ENCODE assay signal across 8 cellular contexts in the genomic region with DNA sequence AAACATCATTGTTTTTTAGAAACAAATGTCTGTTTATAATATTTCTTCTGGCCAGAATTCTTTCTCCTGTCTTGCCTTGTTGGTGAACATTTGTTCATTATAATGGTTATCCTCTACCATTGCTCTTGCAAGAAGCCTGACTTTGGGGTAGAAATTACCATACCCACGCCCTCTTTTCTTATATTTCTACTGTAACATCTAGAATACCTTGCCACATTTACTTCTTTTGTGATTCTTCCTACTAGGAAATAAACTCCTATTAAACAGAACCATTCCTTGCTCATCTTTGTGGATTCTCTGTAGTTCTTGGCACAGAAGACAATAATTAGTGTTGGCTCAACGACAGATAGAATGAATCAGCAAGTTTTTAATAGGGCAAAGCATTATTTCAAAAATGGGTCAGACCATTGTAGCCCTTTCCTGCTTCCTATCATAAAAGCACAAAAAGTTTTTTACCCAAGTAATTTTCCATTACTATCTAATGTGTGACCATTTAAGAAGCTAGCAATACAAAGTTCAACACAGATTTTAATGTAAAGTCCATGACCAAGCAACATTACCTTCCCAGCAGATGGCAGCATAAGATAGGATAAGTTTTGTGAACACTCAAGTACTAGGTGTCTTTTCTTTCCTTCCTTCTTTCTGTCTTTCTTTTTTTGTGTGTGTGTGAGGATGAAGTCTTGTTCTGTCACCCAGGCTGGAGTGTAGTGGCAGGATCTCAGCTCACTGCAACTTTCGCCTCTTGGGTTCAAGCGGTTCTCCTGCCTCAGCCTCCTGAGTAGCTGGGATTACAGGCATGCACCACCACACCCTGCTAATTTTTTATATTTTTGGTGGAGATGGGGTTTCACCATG.
A peak's percentile ranks its signal among the peaks of the same experiment; 100 is the strongest.
DNase-seq lines count a peak whose midpoint lies in the region; ATAC-seq and TF ChIP-seq lines count a peak whose summit lies in the region.

No MANE protein-coding gene starts in this region.

- H3K4me3 ChIP-seq in ACC112 (ENCODE audit: low read depth, low read length) (no peak overlapping the region), spleen (no peak overlapping the region)

- peaks cover 26% of the 10 kb centered on the region for H3K4me1 ChIP-seq in ACC112 (ENCODE audit: control insufficient read depth, insufficient read depth, low read length, unreplicated experiment)
- H3K4me1 ChIP-seq in spleen: peaks cover 0 to 18% (median 2%) of the 10 kb centered on the region in 6 donors

- no peaks in the 10 kb centered on the region for H3K27me3 ChIP-seq in ACC112 (ENCODE audit: insufficient read depth, low read length)
- no peaks in the 10 kb centered on the region for H3K27me3 ChIP-seq in spleen (replicated peaks in 1 of 7)

- H3K36me3 ChIP-seq in ACC112 (ENCODE audit: insufficient read depth, low read length): no peaks in the 10 kb centered on the region
- no peaks in the 10 kb centered on the region for H3K36me3 ChIP-seq in spleen

- H3K9me3 ChIP-seq in spleen: no peaks in the 10 kb centered on the region

- peak; percentile 81 for DNase-seq in NCI-H2227 (lab: John Stamatoyannopoulos, UW; ENCODE audit: unreplicated experiment)
- peak; percentile 81 for DNase-seq in amniotic epithelial cell (ENCODE audit: low read depth)
- peak; percentile 17 for DNase-seq in hepatic stellate cell (ENCODE audit: low spot score)
- no peak for DNase-seq in spleen
- DNase-seq in NK-92 (lab: John Stamatoyannopoulos, UW; ENCODE audit: unreplicated experiment): no peak

- intact Hi-C loops in spleen (cut with DNase I; ENCODE audit: low total_unique reads): no loop called here

- ATAC-seq in GM18511 (IDR thresholded peaks at IDR 0.05; ENCODE audit: unreplicated experiment) (peak; percentile 74), HG03139 (IDR thresholded peaks at IDR 0.05; ENCODE audit: unreplicated experiment) (peak; percentile 69)

- H3K27ac ChIP-seq in ACC112 (ENCODE audit: low read depth, low read length): peak overlapping the region; percentile 88
- H3K27ac ChIP-seq in spleen: peak overlapping the region in 2 of 8 donors; percentile 35 to 36

- peak in 9 of 11 experiments; percentile 20 to 72 (median 50) for TF ChIP-seq CTCF in spleen (IDR thresholded peaks at IDR 0.05 in 8 of 11, conservative IDR thresholded peaks at IDR 0.05 in 3 of 11)

- no peak for TF ChIP-seq POLR2A in spleen (IDR thresholded peaks at IDR 0.05)

- peak overlapping the region; percentile 69 for H2AFZ ChIP-seq in ACC112 (ENCODE audit: low read length, unreplicated experiment)

- H3K79me2 ChIP-seq in ACC112 (ENCODE audit: control insufficient read depth, insufficient read depth, low read length, unreplicated experiment): no peaks in the 10 kb centered on the region

- WGBS in spleen, 5 donors: 55 to 80% (median 65%) methylated on average over 4 of the region's 4 CpGs

Comparison
In these comparisons a context has a peak if more than half of its experiments do, and no peak if none do; other contexts are left out.
1. DNase-seq: peak in NCI-H2227 (single experiment), amniotic epithelial cell (single experiment) and hepatic stellate cell (single experiment); none in spleen (single experiment) and NK-92 (single experiment).